In the genomic region with DNA sequence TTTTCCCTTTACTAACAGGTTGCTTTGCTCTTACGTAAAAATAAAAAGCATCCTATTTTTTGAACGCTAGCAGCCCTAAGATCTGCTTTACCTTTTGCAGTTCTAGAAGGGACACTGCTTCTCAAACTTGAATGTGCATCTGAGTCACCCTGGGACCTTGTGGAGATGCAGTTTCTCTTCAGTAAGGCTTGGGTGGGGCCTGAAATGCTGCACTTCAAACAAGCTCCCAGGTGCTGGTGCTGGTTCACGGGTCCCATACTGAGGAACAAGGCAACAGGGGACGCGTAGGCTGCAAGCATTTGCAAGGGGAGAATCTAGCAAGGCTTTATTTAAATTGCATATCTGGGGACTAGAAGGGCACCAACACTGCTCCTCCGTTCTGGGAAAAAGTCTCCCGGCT, we compare ENCODE assay signal across 1 cellular context.
TF ChIP-seq lines count a peak whose summit lies in the region.

No MANE protein-coding gene starts in this region.

TF ChIP-seq in HCT116, 20 proteins besides CTCF, POLR2A, EP300 and RAD21:
- TF ChIP-seq TCF7L2 (IDR thresholded peaks at IDR 0.05; ENCODE audit: borderline replicate concordance, extremely low read depth, insufficient read depth, insufficient read length), result peak; percentile 70
- TF ChIP-seq SIN3A (IDR thresholded peaks at IDR 0.05; ENCODE audit: low read depth), result no peak
- no peak for TF ChIP-seq ZNF274 (IDR thresholded peaks at IDR 0.05; ENCODE audit: low read depth, low read length)
- peak; percentile 7; the same call in 1 of the 2 replicates for TF ChIP-seq CBX3 (IDR thresholded peaks at IDR 0.05; ENCODE audit: low read depth)
- no peak for TF ChIP-seq SRF (IDR thresholded peaks at IDR 0.05; ENCODE audit: low read depth)
- TF ChIP-seq, protein P1, sequence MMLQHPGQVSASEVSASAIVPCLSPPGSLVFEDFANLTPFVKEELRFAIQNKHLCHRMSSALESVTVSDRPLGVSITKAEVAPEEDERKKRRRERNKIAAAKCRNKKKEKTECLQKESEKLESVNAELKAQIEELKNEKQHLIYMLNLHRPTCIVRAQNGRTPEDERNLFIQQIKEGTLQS (IDR thresholded peaks at IDR 0.05), result no peak
- no peak for TF ChIP-seq YY1 (IDR thresholded peaks at IDR 0.05; ENCODE audit: extremely low read depth, insufficient replicate concordance, low read depth, low read length)
- TF ChIP-seq SP1 (IDR thresholded peaks at IDR 0.05; ENCODE audit: low read depth), result no peak
